Comparison of ENCODE assay signal across 19 cellular contexts in the genomic region with DNA sequence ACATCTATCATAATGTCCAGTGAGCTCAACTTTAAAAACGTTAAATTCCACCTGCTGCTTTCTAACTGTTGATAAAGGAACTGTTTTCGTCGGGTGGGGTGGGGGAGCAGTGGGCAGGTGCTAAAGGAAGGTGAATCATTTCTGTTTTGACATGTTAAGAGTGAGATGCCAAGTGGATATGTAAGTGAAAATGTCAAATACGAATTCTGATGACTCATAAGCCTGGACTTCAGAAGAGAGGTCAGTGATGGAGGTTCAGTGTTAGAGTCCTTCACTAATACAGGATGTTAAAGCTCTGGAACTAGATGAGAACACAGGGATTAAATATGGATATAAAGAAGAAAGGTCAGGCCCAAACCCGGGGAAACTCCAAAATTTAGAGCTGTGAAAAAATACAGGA.
A peak's percentile ranks its signal among the peaks of the same experiment; 100 is the strongest.
DNase-seq lines count a peak whose midpoint lies in the region; ATAC-seq and TF ChIP-seq lines count a peak whose summit lies in the region.
"Had no signal": no experiment of that assay in that cellular context is flagged by ENCODE, and none has a peak within 500 bp of the region (broad histone marks: within the 10 kb centered on the region; RNA-seq: fewer than 3 reads in every experiment).

No MANE protein-coding gene starts in this region.

- no peaks in the 10 kb centered on the region for H4K20me1 ChIP-seq in PC-9 (ENCODE audit: insufficient read depth)
- no peaks in the 10 kb centered on the region for H4K20me1 ChIP-seq in mammary epithelial cell (ENCODE audit: insufficient read depth, low read length)

- no peaks in the 10 kb centered on the region for H3F3A ChIP-seq in PC-9 (ENCODE audit: insufficient read depth, low read depth)

- TF ChIP-seq POLR2A in breast epithelium (IDR thresholded peaks at IDR 0.05), result no peak
- no peak for TF ChIP-seq POLR2A in esophagus muscularis mucosa (IDR thresholded peaks at IDR 0.05; ENCODE audit: low read depth)

- no peak overlapping the region for H3K9ac ChIP-seq in mammary epithelial cell (ENCODE audit: insufficient read depth, low read length)

- TF ChIP-seq CTCF in MCF 10A (IDR thresholded peaks at IDR 0.05; ENCODE audit: unreplicated experiment) (no peak), breast epithelium (IDR thresholded peaks at IDR 0.05) (no peak), PC-9 (conservative IDR thresholded peaks at IDR 0.05) (no peak), mammary epithelial cell (conservative IDR thresholded peaks at IDR 0.05 in 1 of 2, IDR thresholded peaks at IDR 0.05 in 1 of 2; ENCODE audit: extremely low read depth in 1 of 2, insufficient read depth in 1 of 2, low read depth in 1 of 2, low read length in 2 of 2) (no peak), GM13976 (IDR thresholded peaks at IDR 0.05; ENCODE audit: borderline replicate concordance, control extremely low read depth, extremely low read depth, insufficient read depth, missing control alignments) (no peak), esophagus muscularis mucosa (IDR thresholded peaks at IDR 0.05) (no peak)
- TF ChIP-seq CTCF in activated CD8-positive, alpha-beta T cell treated with anti-CD3 and anti-CD28 coated beads for 36 hours (IDR thresholded peaks at IDR 0.05), result no peak

- H3K79me2 ChIP-seq in PC-9 (ENCODE audit: low read depth) (no peaks in the 10 kb centered on the region), mammary epithelial cell (ENCODE audit: insufficient read depth, low read length) (no peaks in the 10 kb centered on the region)

- intact Hi-C loops in MCF 10A (cut with micrococcal nuclease), result no loop called here
- intact Hi-C loops in breast epithelium (cut with DNase I; ENCODE audit: low total_unique reads), result no loop called here
- intact Hi-C loops in PC-9 (cut with micrococcal nuclease; ENCODE audit: unreplicated experiment), result no loop called here
- intact Hi-C loops in mammary epithelial cell (cut with micrococcal nuclease), result no loop called here
- intact Hi-C loops in activated CD8-positive, alpha-beta T cell treated with anti-CD3 and anti-CD28 coated beads for 36 hours (cut with micrococcal nuclease), result no loop called here
- intact Hi-C loops in esophagus muscularis mucosa (cut with DNase I), result no loop called here

- 78% methylated on average over 5 of the region's 5 CpGs for WGBS in mammary epithelial cell (ENCODE audit: low coverage, missing lambda C conversion rate)
- WGBS in esophagus muscularis mucosa, result 59% methylated on average over 5 of the region's 5 CpGs

- H3K4me1 Mint-ChIP-seq in MCF 10A (ENCODE audit: insufficient read depth, unreplicated experiment), result peaks cover 19% of the 10 kb centered on the region
- H3K4me1 Mint-ChIP-seq in activated CD8-positive, alpha-beta T cell treated with anti-CD3 and anti-CD28 coated beads for 36 hours (ENCODE audit: low read depth), result no peaks in the 10 kb centered on the region
- H3K4me1 Mint-ChIP-seq: CD4-positive, alpha-beta memory T cell had no signal

- no peak overlapping the region for H2AFZ ChIP-seq in PC-9
- H2AFZ ChIP-seq in mammary epithelial cell (ENCODE audit: low read depth, low read length), result no peak overlapping the region

- H3K27me3 Mint-ChIP-seq in MCF 10A (ENCODE audit: insufficient read depth, unreplicated experiment), result no peaks in the 10 kb centered on the region
- no peaks in the 10 kb centered on the region for H3K27me3 Mint-ChIP-seq in activated CD8-positive, alpha-beta T cell treated with anti-CD3 and anti-CD28 coated beads for 36 hours
- H3K27me3 Mint-ChIP-seq: CD4-positive, alpha-beta memory T cell had no signal

- no peak overlapping the region for H3K27ac Mint-ChIP-seq in MCF 10A (ENCODE audit: low read depth, unreplicated experiment)
- H3K27ac Mint-ChIP-seq in activated CD8-positive, alpha-beta T cell treated with anti-CD3 and anti-CD28 coated beads for 36 hours, result no peak overlapping the region
- H3K27ac Mint-ChIP-seq: CD4-positive, alpha-beta memory T cell had no signal

- BruUV-seq in MCF 10A (replicated peaks; lab: Mats Ljungman, UMichigan) (no TSS peak), PC-9 (replicated peaks; lab: Mats Ljungman, UMichigan) (no TSS peak), mammary epithelial cell (replicated peaks; lab: Mats Ljungman, UMichigan) (no TSS peak)

- H3K36me3 ChIP-seq in breast epithelium (no peaks in the 10 kb centered on the region), PC-9 (ENCODE audit: low read depth) (no peaks in the 10 kb centered on the region), mammary epithelial cell (ENCODE audit: insufficient read depth, low read length) (no peaks in the 10 kb centered on the region), esophagus muscularis mucosa (no peaks in the 10 kb centered on the region)

- no peak for ATAC-seq in activated CD8-positive, alpha-beta T cell treated with anti-CD3 and anti-CD28 coated beads for 36 hours
- ATAC-seq in GM18873 (IDR thresholded peaks at IDR 0.05; ENCODE audit: low FRiP score, unreplicated experiment), result no peak
- ATAC-seq: K562, SK-N-SH treated with all-trans-retinoic acid at 6 μM for 48 hours had no signal

- no peaks in the 10 kb centered on the region for H3K9me2 ChIP-seq in PC-9 (ENCODE audit: insufficient read depth)

- H3K4me3 ChIP-seq in breast epithelium, result no peak overlapping the region
- H3K4me3 ChIP-seq in PC-9, result no peak overlapping the region
- H3K4me3 ChIP-seq in mammary epithelial cell (replicated peaks in 1 of 3; ENCODE audit: insufficient read depth in 1 of 3, low read depth in 2 of 3, low read length in 3 of 3), result no peak overlapping the region
- no peak overlapping the region for H3K4me3 ChIP-seq in esophagus muscularis mucosa
- H3K4me3 ChIP-seq: K562 had no signal

- H3K36me3 Mint-ChIP-seq in MCF 10A (ENCODE audit: insufficient read depth, unreplicated experiment), result no peaks in the 10 kb centered on the region
- no peaks in the 10 kb centered on the region for H3K36me3 Mint-ChIP-seq in activated CD8-positive, alpha-beta T cell treated with anti-CD3 and anti-CD28 coated beads for 36 hours (ENCODE audit: low read depth)
- H3K36me3 Mint-ChIP-seq: CD4-positive, alpha-beta memory T cell had no signal

- H3K9me3 ChIP-seq in breast epithelium, result no peaks in the 10 kb centered on the region
- no peaks in the 10 kb centered on the region for H3K9me3 ChIP-seq in PC-9 (ENCODE audit: insufficient read depth, low read depth)
- no peaks in the 10 kb centered on the region for H3K9me3 ChIP-seq in mammary epithelial cell (replicated peaks; ENCODE audit: insufficient read depth, low read length)
- no peaks in the 10 kb centered on the region for H3K9me3 ChIP-seq in esophagus muscularis mucosa

- dilution Hi-C loops in mammary epithelial cell (cut with HindIII; ENCODE audit: low sequenced_read_pairs), result no loop called here

- POLR2A ChIA-PET in MCF 10A (lab: Yijun Ruan, JAX) (interaction anchor here (0.6 to 0.8 kb wide), 4 partner anchors 8 to 169 kb away, joined by 3 read pairs; no protein-coding TSS in a partner anchor), PC-9 (lab: Charles Lee; ENCODE audit: unreplicated experiment) (interaction anchor here (0.6 kb wide), 1 partner anchor 1079 kb away, joined by 4 read pairs; no protein-coding TSS in a partner anchor)
- POLR2A ChIA-PET in activated CD8-positive, alpha-beta T cell treated with anti-CD3 and anti-CD28 coated beads for 36 hours (lab: Charles Lee), result no interaction called here

- H3K4me2 ChIP-seq in PC-9 (no peak overlapping the region), mammary epithelial cell (ENCODE audit: insufficient read depth, low read depth, low read length) (no peak overlapping the region)

- no peak overlapping the region for H3K4me3 Mint-ChIP-seq in MCF 10A (ENCODE audit: unreplicated experiment)
- H3K4me3 Mint-ChIP-seq in activated CD8-positive, alpha-beta T cell treated with anti-CD3 and anti-CD28 coated beads for 36 hours, result no peak overlapping the region
- H3K4me3 Mint-ChIP-seq: CD4-positive, alpha-beta memory T cell had no signal

- DNase-seq in MCF 10A (ENCODE audit: unreplicated experiment) (peak; percentile 57), breast epithelium (ENCODE audit: low spot score in 2 of 2) (no peak), PC-9 (peak; percentile 17 to 66), mammary epithelial cell (peak; percentile 1), GM13976 (ENCODE audit: low spot score) (no peak), esophagus muscularis mucosa (ENCODE audit: extremely low spot score) (no peak)
- DNase-seq in activated CD8-positive, alpha-beta T cell treated with anti-CD3 and anti-CD28 coated beads for 36 hours, result no peak
- DNase-seq: 8988T; Calu3; CD4-positive, alpha-beta memory T cell; DND-41; GF-D8; NCI-H1436; NCI-H2029 treated with DMSO at 0.1 percent for 48 hours; NCI-H748 treated with DMSO at 0.1 percent for 48 hours; Right ventricle myocardium superior had no signal

- H3K27me3 ChIP-seq in breast epithelium (no peaks in the 10 kb centered on the region), PC-9 (ENCODE audit: insufficient read depth, low read depth) (no peaks in the 10 kb centered on the region), mammary epithelial cell (ENCODE audit: insufficient read depth, low read length) (no peaks in the 10 kb centered on the region), esophagus muscularis mucosa (no peaks in the 10 kb centered on the region)

- in situ Hi-C loops in mammary epithelial cell (cut with MboI; ENCODE audit: low sequenced_read_pairs in 2 of 2), result no loop called here
- in situ Hi-C loops in GM13976 (cut with MboI; ENCODE audit: low sequenced_read_pairs, unreplicated experiment), result no loop called here

- CTCF ChIA-PET in MCF 10A (lab: Yijun Ruan, JAX) (interaction anchor here (0.6 to 0.7 kb wide), 2 partner anchors 42 to 1107 kb away, joined by 3 to 4 read pairs; no protein-coding TSS in a partner anchor), PC-9 (lab: Charles Lee) (no interaction called here), mammary epithelial cell (lab: Charles Lee; ENCODE audit: low non-redundant PET) (no interaction called here)
- CTCF ChIA-PET in activated CD8-positive, alpha-beta T cell treated with anti-CD3 and anti-CD28 coated beads for 36 hours (lab: Charles Lee), result no interaction called here

- no peak for TF ChIP-seq EP300 in esophagus muscularis mucosa (IDR thresholded peaks at IDR 0.05)

- H3K27ac ChIP-seq in breast epithelium (no peak overlapping the region), PC-9 (no peak overlapping the region), mammary epithelial cell (ENCODE audit: insufficient read depth, low read depth, low read length) (no peak overlapping the region), esophagus muscularis mucosa (replicated peaks in 1 of 4) (no peak overlapping the region)

- H3K9me3 Mint-ChIP-seq in MCF 10A (ENCODE audit: unreplicated experiment), result peaks cover 6% of the 10 kb centered on the region
- peaks cover 9% of the 10 kb centered on the region for H3K9me3 Mint-ChIP-seq in activated CD8-positive, alpha-beta T cell treated with anti-CD3 and anti-CD28 coated beads for 36 hours

- H3K4me1 ChIP-seq in breast epithelium, result no peaks in the 10 kb centered on the region
- peaks cover 7% of the 10 kb centered on the region for H3K4me1 ChIP-seq in PC-9 (replicated peaks; ENCODE audit: insufficient read depth)
- H3K4me1 ChIP-seq in mammary epithelial cell (ENCODE audit: insufficient read depth, low read length), result no peaks in the 10 kb centered on the region
- no peaks in the 10 kb centered on the region for H3K4me1 ChIP-seq in esophagus muscularis mucosa

Comparison
In these comparisons a context has a peak if more than half of its experiments do, and no peak if none do; other contexts are left out.
1. DNase-seq: peak in MCF 10A (single experiment), PC-9 (2 of 2) and mammary epithelial cell (single experiment); none in breast epithelium (0 of 2), activated CD8-positive, alpha-beta T cell treated with anti-CD3 and anti-CD28 coated beads for 36 hours (single experiment), GM13976 (single experiment) and esophagus muscularis mucosa (single experiment).